In the genomic region with DNA sequence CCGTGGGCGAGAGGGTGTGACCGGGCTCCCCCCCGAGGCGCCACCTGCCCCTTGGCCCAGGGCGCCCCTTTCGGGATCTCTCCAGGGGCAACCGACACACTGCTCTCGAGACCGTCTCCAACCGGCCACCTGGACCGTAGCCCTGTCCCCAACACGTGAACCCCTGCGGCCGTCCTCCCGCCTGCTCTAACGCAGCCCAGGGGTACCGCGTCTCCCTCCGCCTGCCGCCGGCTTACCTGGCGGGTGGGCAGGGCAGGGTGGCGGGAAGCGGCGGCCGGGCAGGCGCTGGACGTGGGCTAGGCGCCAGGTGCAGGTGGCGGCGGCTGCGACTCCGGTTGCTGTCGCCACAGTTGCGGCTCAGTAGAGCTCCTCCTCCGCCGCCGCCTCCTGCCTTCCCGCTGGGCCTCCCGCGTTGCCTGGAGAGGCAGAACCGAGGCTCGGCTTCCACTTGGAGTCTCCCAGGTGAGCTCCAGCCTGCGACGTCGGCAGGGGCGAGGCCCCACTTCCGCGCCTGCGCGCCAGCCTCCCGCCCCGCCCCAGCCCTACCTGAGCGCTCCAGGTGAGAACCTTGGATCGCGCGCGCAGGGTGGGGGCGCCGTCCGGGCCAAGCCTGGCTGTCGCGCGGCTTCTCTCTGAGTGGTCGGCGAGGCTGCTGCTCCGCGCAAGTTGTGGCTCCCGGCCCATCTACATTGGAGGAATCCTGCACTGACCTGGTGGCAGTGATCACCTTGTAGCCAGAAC, we compare ENCODE assay signal across 8 cellular contexts. TPM values are rescaled to one million over a fixed set of nuclear protein-coding genes. Genes with fewer than 3 reads are reported as not detected.
DNase-seq lines count a peak whose midpoint lies in the region; ATAC-seq and TF ChIP-seq lines count a peak whose summit lies in the region.

A gene (minus strand): TSS at position 469 of the 741 bp plus-strand sequence. CDS start 23,547 bp downstream, outside the sequence.

- H3K9ac ChIP-seq in iPS-18a (ENCODE audit: low read length) (peak within 1 kb of the TSS; percentile 36), skeletal muscle tissue (ENCODE audit: low read depth in 1 of 3, low read length in 3 of 3) (peak within 1 kb of the TSS in 1 of 3 donors; percentile 32)

- H3K4me3 ChIP-seq in astrocyte of the spinal cord (ENCODE audit: low read depth, low read length) (peak within 1 kb of the TSS; percentile 56), iPS-18a (ENCODE audit: low read length) (peak within 1 kb of the TSS; percentile 67), skeletal muscle tissue (ENCODE audit: low read length in 3 of 3) (peak within 1 kb of the TSS; percentile 59 to 66 (median 65)), SJCRH30 (no peak within 1 kb of the TSS)

- in situ Hi-C loops in astrocyte of the spinal cord (cut with HindIII; ENCODE audit: low sequenced_read_pairs), result no loop called here

- peaks cover 2 to 5% of the 10 kb centered on the region in 2 donors for H3K36me3 Mint-ChIP-seq in CD14-positive monocyte

- peak within 1 kb of the TSS; percentile 92 to 98 (median 96) for H3K27ac Mint-ChIP-seq in CD14-positive monocyte

- H3K27me3 ChIP-seq in iPS-18a (ENCODE audit: control insufficient read depth, insufficient read depth, low read length) (peaks cover 39% of the 10 kb centered on the region), skeletal muscle tissue (ENCODE audit: control insufficient read depth in 3 of 3, insufficient read depth in 3 of 3, low read length in 3 of 3) (peaks cover 19 to 33% (median 21%) of the 10 kb centered on the region in 3 donors), SJCRH30 (no peaks in the 10 kb centered on the region)

- no peak within 1 kb of the TSS for H3K27ac ChIP-seq in iPS-18a (ENCODE audit: low read length)
- no peak within 1 kb of the TSS for H3K27ac ChIP-seq in skeletal muscle tissue (ENCODE audit: low read depth, low read length)
- H3K27ac ChIP-seq in SJCRH30, result no peak within 1 kb of the TSS

- H3K36me3 ChIP-seq in iPS-18a (ENCODE audit: control insufficient read depth, low read depth, low read length) (no peaks in the 10 kb centered on the region), skeletal muscle tissue (ENCODE audit: control insufficient read depth in 3 of 3, insufficient read depth in 3 of 3, low read length in 3 of 3) (no peaks in the 10 kb centered on the region), SJCRH30 (no peaks in the 10 kb centered on the region)

- H3K9me3 Mint-ChIP-seq in CD14-positive monocyte, result no peaks in the 10 kb centered on the region

- ATAC-seq in GM19395 (IDR thresholded peaks at IDR 0.05; ENCODE audit: unreplicated experiment) (peak; percentile 34), HG03439 (IDR thresholded peaks at IDR 0.05; ENCODE audit: unreplicated experiment) (peak; percentile 33)

- H3K4me3 Mint-ChIP-seq in CD14-positive monocyte, result peak within 1 kb of the TSS; percentile 98 to 99

- no peak for DNase-seq in CD14-positive monocyte (ENCODE audit: low spot score)
- peak; percentile 33 for DNase-seq in RPMI8226
- no peak for DNase-seq in astrocyte of the spinal cord (ENCODE audit: low read depth, low spot score)
- no peak for DNase-seq in SJCRH30

- H3K4me1 ChIP-seq in iPS-18a (ENCODE audit: control insufficient read depth, low read depth, low read length), result peaks cover 33% of the 10 kb centered on the region
- peaks cover 10 to 13% (median 12%) of the 10 kb centered on the region in 3 donors for H3K4me1 ChIP-seq in skeletal muscle tissue (ENCODE audit: control insufficient read depth in 3 of 3, insufficient read depth in 3 of 3, low read length in 3 of 3)
- H3K4me1 ChIP-seq in SJCRH30, result no peaks in the 10 kb centered on the region

- H3K27me3 Mint-ChIP-seq in CD14-positive monocyte (ENCODE audit: low read depth in 3 of 3), result no peaks in the 10 kb centered on the region

- H3K4me1 Mint-ChIP-seq in CD14-positive monocyte, result peaks cover 53% of the 10 kb centered on the region

- intact Hi-C loops in CD14-positive monocyte (cut with micrococcal nuclease), result loop anchor here in 1 of 2 donors (5.0 kb wide), 1 partner anchor 78 kb away; no protein-coding TSS in a partner anchor

- TF ChIP-seq CTCF in CD14-positive monocyte (IDR thresholded peaks at IDR 0.05) (no peak), astrocyte of the spinal cord (IDR thresholded peaks at IDR 0.05; ENCODE audit: low read depth, low read length) (no peak)

- H3K9me3 ChIP-seq in iPS-18a (ENCODE audit: control insufficient read depth, low read depth, low read length), result no peaks in the 10 kb centered on the region
- no peaks in the 10 kb centered on the region for H3K9me3 ChIP-seq in skeletal muscle tissue (ENCODE audit: control insufficient read depth in 3 of 3, low read length in 3 of 3)
- no peaks in the 10 kb centered on the region for H3K9me3 ChIP-seq in SJCRH30 (replicated peaks)

RNA-seq across cellular contexts. Expression of the gene that starts here (rescaled TPM):
- 1 to 10 TPM; 5.5 to 8.3 TPM for polyA plus RNA-seq in CD14-positive monocyte
- 1.0 TPM for total RNA-seq in skeletal muscle tissue
- total RNA-seq in SJCRH30 (2014; rRNA removed; shearing (Covaris generic)), result not detected in 2 replicates
